Comparison of ENCODE assay signal across 27 cellular contexts in the genomic region with DNA sequence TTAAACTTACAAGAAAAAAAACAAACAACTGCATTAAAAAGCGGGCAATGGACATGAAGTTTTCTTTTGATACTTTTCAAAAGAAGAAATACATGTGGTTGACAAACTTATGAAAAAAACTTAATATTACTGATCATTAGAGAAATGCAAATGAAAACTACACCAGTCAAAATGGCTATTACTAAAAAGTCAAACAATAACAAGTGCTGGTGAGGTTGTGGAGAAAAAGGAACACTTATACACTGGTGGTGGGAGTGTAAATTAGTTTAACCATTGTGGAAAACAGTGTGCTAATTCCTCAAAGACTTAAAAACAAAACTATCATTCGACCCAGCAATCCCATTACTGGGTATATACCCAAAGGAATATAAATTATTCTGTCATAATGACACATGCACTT.
"Had no signal": no experiment of that assay in that cellular context is flagged by ENCODE, and none has a peak within 500 bp of the region (broad histone marks: within the 10 kb centered on the region; RNA-seq: fewer than 3 reads in every experiment).

No MANE protein-coding gene starts in this region.

- H3K4me1 ChIP-seq: stomach, suprapubic skin, testis, thyroid gland, tibial artery, tibial nerve, transverse colon, upper lobe of left lung, upper lobe of right lung, uterus, vagina had no signal

- H3K27me3 ChIP-seq: stomach, suprapubic skin, testis, thyroid gland, tibial artery, tibial nerve, transverse colon, upper lobe of left lung, upper lobe of right lung, uterus, vagina had no signal

- FAIRE-seq: urothelium cell line had no signal

- H3K9me3 ChIP-seq: testis, thoracic aorta, thyroid gland, uterus, vagina had no signal

- H3K27ac ChIP-seq: stomach, suprapubic skin, testis, thoracic aorta, thyroid gland, tibial artery, tibial nerve, transverse colon, upper lobe of left lung, upper lobe of right lung, uterus, vagina had no signal

- DNase-seq: stimulated activated CD4-positive, alpha-beta T cell treated with anti-CD3 and anti-CD28 coated beads, Interleukin-2, amount 100 ng/mL, for 48 hours; stimulated activated CD4-positive, alpha-beta T cell treated with anti-CD3 and anti-CD28 coated beads, Interleukin-4, amount 100 ng/mL, for 1 hour; stimulated activated CD4-positive, alpha-beta T cell treated with anti-CD3 and anti-CD28 coated beads, Interleukin-4, amount 100 ng/mL, for 24 hours; stimulated activated CD4-positive, alpha-beta T cell treated with anti-CD3 and anti-CD28 coated beads, Interleukin-4, amount 100 ng/mL, for 4 hours; stimulated activated CD8-positive, alpha-beta memory T cell treated with anti-CD3 and anti-CD28 coated beads, Interleukin-4, amount 100 ng/mL, for 48 hours; stimulated activated naive B cell treated with anti-CD40 and anti-IgM and Interleukin-4, amounts not matched to agents 10 μg/mL and 1 μg/mL and 100 μg/mL, for 72 hours; stimulated activated naive CD4-positive, alpha-beta T cell; stimulated activated naive CD4-positive, alpha-beta T cell treated with Interleukin-2 at 50 U/mL for 16 hours; stimulated activated naive CD8-positive, alpha-beta T cell treated with anti-CD3 and anti-CD28 coated beads, Interleukin-15, amount 100 ng/mL, for 72 hours; stimulated activated naive CD8-positive, alpha-beta T cell treated with anti-CD3 and anti-CD28 coated beads, Interleukin-15, Interleukin-2, amounts not matched to agents 100 U/mL and 50 U/mL, for 24 hours; stomach; substantia nigra; testis; thyroid gland; tibial artery; transverse colon; trophoblast cell; upper lobe of left lung; upper lobe of right lung; uterus had no signal

- H3K4me3 ChIP-seq: stomach, suprapubic skin, testis, thoracic aorta, thyroid gland, tibial artery, tibial nerve, transverse colon, upper lobe of left lung, upper lobe of right lung, uterus, vagina had no signal

- H3K36me3 ChIP-seq: stomach, suprapubic skin, thoracic aorta, thyroid gland, tibial artery, tibial nerve, transverse colon, upper lobe of left lung, upper lobe of right lung, uterus, vagina had no signal

- ATAC-seq: stimulated activated effector memory CD8-positive, alpha-beta T cell treated with anti-CD3 and anti-CD28 coated beads, Interleukin-12 subunit alpha, Interleukin-12 subunit beta, amount 100 ng/mL, for 72 hours; stimulated activated memory B cell treated with anti-CD40 and anti-IgM and Interleukin-4, amounts not matched to agents 10 μg/mL and 1 μg/mL and 100 μg/mL, for 72 hours; stimulated activated naive B cell treated with anti-CD40 and anti-IgM and Interleukin-4, amounts not matched to agents 10 μg/mL and 1 μg/mL and 100 μg/mL, for 72 hours; stimulated activated naive CD8-positive, alpha-beta T cell treated with anti-CD3 and anti-CD28 coated beads, Interleukin-15, amount 100 ng/mL, for 72 hours; stimulated activated naive CD8-positive, alpha-beta T cell treated with anti-CD3 and anti-CD28 coated beads, Interleukin-15, Interleukin-2, amounts not matched to agents 100 U/mL and 50 U/mL, for 24 hours; upper lobe of right lung had no signal
